In the genomic region with DNA sequence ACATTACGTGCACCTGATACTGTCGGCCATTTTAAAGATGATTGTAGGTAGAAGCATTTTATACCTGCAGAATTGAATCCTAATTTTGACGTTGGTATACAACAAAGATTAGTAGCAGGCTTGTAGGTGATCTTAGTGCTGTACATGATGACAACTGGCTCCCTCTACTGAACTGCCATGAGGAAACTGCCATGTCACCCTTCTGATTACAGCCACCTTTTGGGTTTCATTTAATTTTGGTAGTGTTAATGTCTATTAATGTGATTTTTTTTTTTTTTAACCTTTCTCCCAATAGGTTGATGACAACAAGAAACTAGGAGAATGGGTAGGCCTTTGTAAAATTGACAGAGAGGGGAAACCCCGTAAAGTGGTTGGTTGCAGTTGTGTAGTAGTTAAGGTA, we compare ENCODE assay signal across 10 cellular contexts. TPM values are rescaled to one million over a fixed set of nuclear protein-coding genes. Genes with fewer than 3 reads are reported as not detected.
DNase-seq lines count a peak whose midpoint lies in the region; ATAC-seq and TF ChIP-seq lines count a peak whose summit lies in the region.
"Had no signal": no experiment of that assay in that cellular context is flagged by ENCODE, and none has a peak within 500 bp of the region (broad histone marks: within the 10 kb centered on the region; RNA-seq: fewer than 3 reads in every experiment).

No MANE protein-coding gene starts in this region.

- H2AFZ ChIP-seq in ACC112 (ENCODE audit: low read length, unreplicated experiment), result no peak overlapping the region
- no peak overlapping the region for H2AFZ ChIP-seq in GM23248

- in situ Hi-C loops in GM23248 (cut with MboI), result loop anchor here (25.0 kb wide), 2 partner anchors 529 to 1096 kb away; no protein-coding TSS in a partner anchor

- H3K4me1 ChIP-seq in ACC112 (ENCODE audit: control insufficient read depth, insufficient read depth, low read length, unreplicated experiment) (peaks cover 43% of the 10 kb centered on the region), GM23248 (ENCODE audit: insufficient read depth) (peaks cover 29% of the 10 kb centered on the region), thyroid gland (peaks cover 14% of the 10 kb centered on the region in 2 donors)

- peak overlapping the region; percentile 97 for H3K4me3 Mint-ChIP-seq in activated CD4-positive, alpha-beta memory T cell treated with anti-CD3 and anti-CD28 coated beads for 36 hours

- peak overlapping the region; percentile 98 for H3K9ac ChIP-seq in GM23248

- H3F3A ChIP-seq in GM23248 (ENCODE audit: insufficient read depth), result peaks cover 81% of the 10 kb centered on the region

- no peaks in the 10 kb centered on the region for H3K27me3 ChIP-seq in ACC112 (ENCODE audit: insufficient read depth, low read length)
- H3K27me3 ChIP-seq in GM23248 (replicated peaks; ENCODE audit: insufficient read depth), result no peaks in the 10 kb centered on the region
- H3K27me3 ChIP-seq in thyroid gland, result no peaks in the 10 kb centered on the region

- H3K9me3 ChIP-seq in GM23248 (ENCODE audit: low read depth) (no peaks in the 10 kb centered on the region), iPS-18c (ENCODE audit: control insufficient read depth, insufficient read depth, low read length) (no peaks in the 10 kb centered on the region), thyroid gland (no peaks in the 10 kb centered on the region)

- H3K36me3 ChIP-seq in ACC112 (ENCODE audit: insufficient read depth, low read length) (peaks cover 44% of the 10 kb centered on the region), GM23248 (ENCODE audit: low read depth) (peaks cover 51% of the 10 kb centered on the region), thyroid gland (peaks cover 27 to 34% of the 10 kb centered on the region in 2 donors)

- peaks cover 28% of the 10 kb centered on the region; the same call in 1 of the 2 replicates for H4K20me1 ChIP-seq in GM23248 (ENCODE audit: insufficient read depth)

- intact Hi-C loops in activated CD4-positive, alpha-beta memory T cell treated with anti-CD3 and anti-CD28 coated beads for 36 hours (cut with micrococcal nuclease), result loop anchor here (5.0 to 10.0 kb wide), 2 partner anchors 149 to 1752 kb away; partner anchors contain the start of gene EPB41L2
- intact Hi-C loops in thyroid gland (cut with DNase I), result no loop called here

- no peaks in the 10 kb centered on the region for H3K9me2 ChIP-seq in GM23248 (ENCODE audit: insufficient read depth)

- peak overlapping the region; percentile 98 for H3K27ac Mint-ChIP-seq in activated CD4-positive, alpha-beta memory T cell treated with anti-CD3 and anti-CD28 coated beads for 36 hours

- no peak for TF ChIP-seq POLR2A in thyroid gland (IDR thresholded peaks at IDR 0.05)

- 75 to 82% methylated on average over 4 of the region's 4 CpGs for WGBS in GM23248 (ENCODE audit: low coverage in 1 of 2, low lambda C conversion rate in 2 of 2, missing lambda C conversion rate in 2 of 2), 2 experiments
- WGBS in thyroid gland, 2 donors, result 76 to 77% methylated on average over 4 of the region's 4 CpGs

- H3K4me1 Mint-ChIP-seq in activated CD4-positive, alpha-beta memory T cell treated with anti-CD3 and anti-CD28 coated beads for 36 hours (ENCODE audit: low read depth), result peaks cover 53% of the 10 kb centered on the region

- H3K36me3 Mint-ChIP-seq in activated CD4-positive, alpha-beta memory T cell treated with anti-CD3 and anti-CD28 coated beads for 36 hours, result peaks cover 58% of the 10 kb centered on the region

- CTCF ChIA-PET in activated CD4-positive, alpha-beta memory T cell treated with anti-CD3 and anti-CD28 coated beads for 36 hours (lab: Charles Lee), result interaction anchor here (1.0 to 3.4 kb wide), 4 partner anchors 8 to 146 kb away, joined by 3 to 8 read pairs (median 4); partner anchors contain the start of gene SLC18B1

- POLR2A ChIA-PET in activated CD4-positive, alpha-beta memory T cell treated with anti-CD3 and anti-CD28 coated beads for 36 hours (lab: Charles Lee), result interaction anchor here (6.2 kb wide), 1 partner anchor 18 kb away, joined by 76 read pairs; the partner anchor contains the start of gene SLC18B1

- H3K4me2 ChIP-seq in GM23248 (ENCODE audit: unreplicated experiment), result peak overlapping the region; percentile 98

- no peaks in the 10 kb centered on the region for H3K9me3 Mint-ChIP-seq in activated CD4-positive, alpha-beta memory T cell treated with anti-CD3 and anti-CD28 coated beads for 36 hours

- no peak for TF ChIP-seq CTCF in thyroid gland (IDR thresholded peaks at IDR 0.05)

- peaks cover 39% of the 10 kb centered on the region for H3K79me2 ChIP-seq in ACC112 (ENCODE audit: control insufficient read depth, insufficient read depth, low read length, unreplicated experiment)
- H3K79me2 ChIP-seq in GM23248 (ENCODE audit: insufficient read depth), result peaks cover 38% of the 10 kb centered on the region

- H3K27me3 Mint-ChIP-seq in activated CD4-positive, alpha-beta memory T cell treated with anti-CD3 and anti-CD28 coated beads for 36 hours, result peaks cover 2% of the 10 kb centered on the region

- peak overlapping the region; percentile 99 for H3K4me3 ChIP-seq in ACC112 (ENCODE audit: low read depth, low read length)
- H3K4me3 ChIP-seq in GM23248, result peak overlapping the region; percentile 97
- H3K4me3 ChIP-seq in iPS-18c (ENCODE audit: insufficient read depth, low read depth, low read length), result peak overlapping the region; percentile 29; the same call in 1 of the 2 replicates
- no peak overlapping the region for H3K4me3 ChIP-seq in thyroid gland (replicated peaks in 1 of 3)

- DNase-seq in GM23248, result peak; percentile 12
- DNase-seq in activated CD4-positive, alpha-beta memory T cell treated with anti-CD3 and anti-CD28 coated beads for 36 hours, result no peak
- DNase-seq in thyroid gland, result no peak
- no peak for DNase-seq in NCI-H2107 (lab: John Stamatoyannopoulos, UW)
- no peak for DNase-seq in NCI-H510A (lab: John Stamatoyannopoulos, UW)
- DNase-seq: NCI-H1694 had no signal

- peak overlapping the region; percentile 66; the same call in 1 of the 2 replicates for H3K27ac ChIP-seq in ACC112 (ENCODE audit: low read depth, low read length)
- H3K27ac ChIP-seq in GM23248, result peak overlapping the region; percentile 61
- H3K27ac ChIP-seq in thyroid gland, result no peak overlapping the region

- ATAC-seq in HG02981 (IDR thresholded peaks at IDR 0.05; ENCODE audit: unreplicated experiment), result no peak
- ATAC-seq: activated CD4-positive, CD25-positive, alpha-beta regulatory T cell treated with anti-CD3 and anti-CD28 coated beads, Interleukin-2, amount 50 U/mL, for 24 hours had no signal

RNA-seq across cellular contexts. Expression of gene RPS12, which starts 2.3 kb away (rescaled TPM):
- total RNA-seq in GM23248 (2014; rRNA removed; shearing (Covaris generic)), result 1,194 and 1,449 TPM in 2 replicates
- 469 and 492 TPM in 2 replicates for polyA plus RNA-seq in GM23248 (2016; fragmentation: Nextera tagmentation; extraction: Ambion mirVana)
- total RNA-seq in activated CD4-positive, alpha-beta memory T cell treated with anti-CD3 and anti-CD28 coated beads for 36 hours, result 1,000 to 10,000 TPM; 1,796 to 1,823 TPM
- total RNA-seq in thyroid gland, result 1,000 to 10,000 TPM in 3 of 4 donors, 100 to 1,000 TPM in 1; 790 to 1,916 (median 1,660) TPM

RNA-seq across cellular contexts. Expression of gene SLC18B1, which starts 18.2 kb away (rescaled TPM):
- 3.4 and 4.6 TPM in 2 replicates for total RNA-seq in GM23248 (2014; rRNA removed; shearing (Covaris generic))
- 4.6 and 5.8 TPM in 2 replicates for polyA plus RNA-seq in GM23248 (2016; fragmentation: Nextera tagmentation; extraction: Ambion mirVana)
- 1 to 10 TPM; 4.5 to 5.2 TPM for total RNA-seq in activated CD4-positive, alpha-beta memory T cell treated with anti-CD3 and anti-CD28 coated beads for 36 hours
- 10 to 100 TPM; 18.0 to 25.8 (median 23.5) TPM for total RNA-seq in thyroid gland

RNA-seq across cellular contexts. Expression of gene VNN2, which starts 59.0 kb away (rescaled TPM):
- total RNA-seq in GM23248 (2014; rRNA removed; shearing (Covaris generic)), result not detected in 2 replicates
- polyA plus RNA-seq in GM23248 (2016; fragmentation: Nextera tagmentation; extraction: Ambion mirVana), result 0.10 and 0.13 TPM in 2 replicates
- total RNA-seq in activated CD4-positive, alpha-beta memory T cell treated with anti-CD3 and anti-CD28 coated beads for 36 hours, result 1 to 10 TPM; 4.3 to 5.0 TPM
- 1 to 10 TPM in 2 of 4 donors, under 1 TPM in 1, not detected in 1; 0.78 to 4.0 (median 1.2) TPM for total RNA-seq in thyroid gland

Comparison
In these comparisons a context has a peak if more than half of its experiments do, and no peak if none do; other contexts are left out.
1. H3K27ac ChIP-seq: peak in ACC112 (single experiment) and GM23248 (single experiment); none in thyroid gland (0 of 3).
2. H3K4me3 ChIP-seq: peak in ACC112 (single experiment), GM23248 (single experiment) and iPS-18c (single experiment); none in thyroid gland (0 of 3).